1 cellular context compared by ENCODE assay signal in genomic region chr6:36666726-36667591, GRCh38.
A peak's percentile ranks its signal among the peaks of the same experiment; 100 is the strongest.
TF ChIP-seq lines count a peak whose summit lies in the region.

No MANE protein-coding gene starts in this region.

TF ChIP-seq in HepG2, 621 proteins besides CTCF, POLR2A, EP300 and RAD21 (continued from another document and continues in another):
- TF ChIP-seq ZNF574 (CRISPR knock-in tag; IDR thresholded peaks at IDR 0.05) (peak; percentile 86), XRCC5 (optimal IDR thresholded peaks at IDR 0.05; ENCODE audit: low read length) (peak; percentile 96), ZBED4 (CRISPR knock-in tag; IDR thresholded peaks at IDR 0.05; ENCODE audit: borderline replicate concordance) (peak; percentile 91), MIER3 (CRISPR knock-in tag; IDR thresholded peaks at IDR 0.05; ENCODE audit: borderline replicate concordance) (peak; percentile 97; the same call in 1 of the 2 replicates), RBAK (CRISPR knock-in tag; IDR thresholded peaks at IDR 0.05) (no peak), TBP (CRISPR knock-in tag; IDR thresholded peaks at IDR 0.05) (peak; percentile 34; the same call in 1 of the 2 replicates), IRF9 (CRISPR knock-in tag; IDR thresholded peaks at IDR 0.05; ENCODE audit: borderline replicate concordance) (peak; percentile 85), EEA1 (CRISPR knock-in tag; IDR thresholded peaks at IDR 0.05; ENCODE audit: borderline replicate concordance) (peak; percentile 38; the same call in 1 of the 2 replicates), YEATS4 (CRISPR knock-in tag; IDR thresholded peaks at IDR 0.05; ENCODE audit: borderline replicate concordance) (peak; percentile 95), HOXA7 (CRISPR knock-in tag; IDR thresholded peaks at IDR 0.05) (no peak), ZSCAN12 (CRISPR knock-in tag; IDR thresholded peaks at IDR 0.05) (no peak), JUND (CRISPR knock-in tag; IDR thresholded peaks at IDR 0.05) (peak; percentile 83), ZNF761 (CRISPR knock-in tag; conservative IDR thresholded peaks at IDR 0.05) (peak; percentile 78), ZNF674 (CRISPR knock-in tag; IDR thresholded peaks at IDR 0.05; ENCODE audit: low read depth) (no peak), HNRNPH1 (optimal IDR thresholded peaks at IDR 0.05; ENCODE audit: low read depth, low read length) (peak; percentile 72), KLF6 (CRISPR knock-in tag; IDR thresholded peaks at IDR 0.05) (peak; percentile 88), ZBTB43 (CRISPR knock-in tag; conservative IDR thresholded peaks at IDR 0.05) (peak; percentile 93), HNF4G (IDR thresholded peaks at IDR 0.05; ENCODE audit: borderline replicate concordance, low read depth, low read length) (no peak), HNF4G (CRISPR knock-in tag; IDR thresholded peaks at IDR 0.05; ENCODE audit: borderline replicate concordance, low read depth) (peak; percentile 80), SETDB1 (CRISPR knock-in tag; IDR thresholded peaks at IDR 0.05; ENCODE audit: borderline replicate concordance) (no peak), ZNF616 (CRISPR knock-in tag; IDR thresholded peaks at IDR 0.05; ENCODE audit: low read depth) (peak; percentile 87), ZNF350 (CRISPR knock-in tag; IDR thresholded peaks at IDR 0.05; ENCODE audit: borderline replicate concordance, low read depth) (peak; percentile 98), SUZ12 (IDR thresholded peaks at IDR 0.05; ENCODE audit: low read depth, low read length) (no peak), ZNF317 (CRISPR knock-in tag; IDR thresholded peaks at IDR 0.05) (peak; percentile 89), HCFC1 (IDR thresholded peaks at IDR 0.05; ENCODE audit: low read depth, low read length) (no peak), ZNF160 (CRISPR knock-in tag; IDR thresholded peaks at IDR 0.05) (peak; percentile 72; the same call in 1 of the 2 replicates), SATB2 (CRISPR knock-in tag; IDR thresholded peaks at IDR 0.05) (0 out of 2 replicates have a peak, but pooled peaks have one; percentile 38), ZNF414 (CRISPR knock-in tag; IDR thresholded peaks at IDR 0.05) (peak; percentile 85; the same call in 1 of the 2 replicates), EHMT2 (IDR thresholded peaks at IDR 0.05; ENCODE audit: borderline replicate concordance, low read depth, low read length) (peak; percentile 49; the same call in 1 of the 2 replicates), ZNF878 (CRISPR knock-in tag; IDR thresholded peaks at IDR 0.05) (peak; percentile 98), NFE2L1 (CRISPR knock-in tag; IDR thresholded peaks at IDR 0.05; ENCODE audit: borderline replicate concordance) (no peak), ARNTL (CRISPR knock-in tag; IDR thresholded peaks at IDR 0.05) (no peak), JUN (CRISPR knock-in tag; IDR thresholded peaks at IDR 0.05) (no peak), ZFP90 (CRISPR knock-in tag; IDR thresholded peaks at IDR 0.05; ENCODE audit: borderline replicate concordance) (peak; percentile 92; the same call in 1 of the 2 replicates), ZIK1 (CRISPR knock-in tag; IDR thresholded peaks at IDR 0.05; ENCODE audit: borderline replicate concordance, low read depth) (0 out of 2 replicates have a peak, but pooled peaks have one; percentile 64)
- TF ChIP-seq, protein P1, sequence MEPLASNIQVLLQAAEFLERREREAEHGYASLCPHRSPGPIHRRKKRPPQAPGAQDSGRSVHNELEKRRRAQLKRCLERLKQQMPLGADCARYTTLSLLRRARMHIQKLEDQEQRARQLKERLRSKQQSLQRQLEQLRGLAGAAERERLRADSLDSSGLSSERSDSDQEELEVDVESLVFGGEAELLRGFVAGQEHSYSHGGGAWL (CRISPR knock-in tag; IDR thresholded peaks at IDR 0.05) = peak; percentile 87; the same call in 1 of the 2 replicates
- TF ChIP-seq, protein P2, sequence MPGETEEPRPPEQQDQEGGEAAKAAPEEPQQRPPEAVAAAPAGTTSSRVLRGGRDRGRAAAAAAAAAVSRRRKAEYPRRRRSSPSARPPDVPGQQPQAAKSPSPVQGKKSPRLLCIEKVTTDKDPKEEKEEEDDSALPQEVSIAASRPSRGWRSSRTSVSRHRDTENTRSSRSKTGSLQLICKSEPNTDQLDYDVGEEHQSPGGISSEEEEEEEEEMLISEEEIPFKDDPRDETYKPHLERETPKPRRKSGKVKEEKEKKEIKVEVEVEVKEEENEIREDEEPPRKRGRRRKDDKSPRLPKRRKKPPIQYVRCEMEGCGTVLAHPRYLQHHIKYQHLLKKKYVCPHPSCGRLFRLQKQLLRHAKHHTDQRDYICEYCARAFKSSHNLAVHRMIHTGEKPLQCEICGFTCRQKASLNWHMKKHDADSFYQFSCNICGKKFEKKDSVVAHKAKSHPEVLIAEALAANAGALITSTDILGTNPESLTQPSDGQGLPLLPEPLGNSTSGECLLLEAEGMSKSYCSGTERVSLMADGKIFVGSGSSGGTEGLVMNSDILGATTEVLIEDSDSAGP (CRISPR knock-in tag; IDR thresholded peaks at IDR 0.05; ENCODE audit: borderline replicate concordance) = peak; percentile 91; the same call in 1 of the 2 replicates
- TF ChIP-seq, protein P3, sequence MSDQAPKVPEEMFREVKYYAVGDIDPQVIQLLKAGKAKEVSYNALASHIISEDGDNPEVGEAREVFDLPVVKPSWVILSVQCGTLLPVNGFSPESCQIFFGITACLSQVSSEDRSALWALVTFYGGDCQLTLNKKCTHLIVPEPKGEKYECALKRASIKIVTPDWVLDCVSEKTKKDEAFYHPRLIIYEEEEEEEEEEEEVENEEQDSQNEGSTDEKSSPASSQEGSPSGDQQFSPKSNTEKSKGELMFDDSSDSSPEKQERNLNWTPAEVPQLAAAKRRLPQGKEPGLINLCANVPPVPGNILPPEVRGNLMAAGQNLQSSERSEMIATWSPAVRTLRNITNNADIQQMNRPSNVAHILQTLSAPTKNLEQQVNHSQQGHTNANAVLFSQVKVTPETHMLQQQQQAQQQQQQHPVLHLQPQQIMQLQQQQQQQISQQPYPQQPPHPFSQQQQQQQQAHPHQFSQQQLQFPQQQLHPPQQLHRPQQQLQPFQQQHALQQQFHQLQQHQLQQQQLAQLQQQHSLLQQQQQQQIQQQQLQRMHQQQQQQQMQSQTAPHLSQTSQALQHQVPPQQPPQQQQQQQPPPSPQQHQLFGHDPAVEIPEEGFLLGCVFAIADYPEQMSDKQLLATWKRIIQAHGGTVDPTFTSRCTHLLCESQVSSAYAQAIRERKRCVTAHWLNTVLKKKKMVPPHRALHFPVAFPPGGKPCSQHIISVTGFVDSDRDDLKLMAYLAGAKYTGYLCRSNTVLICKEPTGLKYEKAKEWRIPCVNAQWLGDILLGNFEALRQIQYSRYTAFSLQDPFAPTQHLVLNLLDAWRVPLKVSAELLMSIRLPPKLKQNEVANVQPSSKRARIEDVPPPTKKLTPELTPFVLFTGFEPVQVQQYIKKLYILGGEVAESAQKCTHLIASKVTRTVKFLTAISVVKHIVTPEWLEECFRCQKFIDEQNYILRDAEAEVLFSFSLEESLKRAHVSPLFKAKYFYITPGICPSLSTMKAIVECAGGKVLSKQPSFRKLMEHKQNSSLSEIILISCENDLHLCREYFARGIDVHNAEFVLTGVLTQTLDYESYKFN (CRISPR knock-in tag; conservative IDR thresholded peaks at IDR 0.05) = peak; percentile 81
- TF ChIP-seq, protein P4, sequence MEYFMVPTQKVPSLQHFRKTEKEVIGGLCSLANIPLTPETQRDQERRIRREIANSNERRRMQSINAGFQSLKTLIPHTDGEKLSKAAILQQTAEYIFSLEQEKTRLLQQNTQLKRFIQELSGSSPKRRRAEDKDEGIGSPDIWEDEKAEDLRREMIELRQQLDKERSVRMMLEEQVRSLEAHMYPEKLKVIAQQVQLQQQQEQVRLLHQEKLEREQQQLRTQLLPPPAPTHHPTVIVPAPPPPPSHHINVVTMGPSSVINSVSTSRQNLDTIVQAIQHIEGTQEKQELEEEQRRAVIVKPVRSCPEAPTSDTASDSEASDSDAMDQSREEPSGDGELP (IDR thresholded peaks at IDR 0.05; ENCODE audit: borderline replicate concordance, low read depth) = peak; percentile 87; the same call in 1 of the 2 replicates
- TF ChIP-seq, protein P5, sequence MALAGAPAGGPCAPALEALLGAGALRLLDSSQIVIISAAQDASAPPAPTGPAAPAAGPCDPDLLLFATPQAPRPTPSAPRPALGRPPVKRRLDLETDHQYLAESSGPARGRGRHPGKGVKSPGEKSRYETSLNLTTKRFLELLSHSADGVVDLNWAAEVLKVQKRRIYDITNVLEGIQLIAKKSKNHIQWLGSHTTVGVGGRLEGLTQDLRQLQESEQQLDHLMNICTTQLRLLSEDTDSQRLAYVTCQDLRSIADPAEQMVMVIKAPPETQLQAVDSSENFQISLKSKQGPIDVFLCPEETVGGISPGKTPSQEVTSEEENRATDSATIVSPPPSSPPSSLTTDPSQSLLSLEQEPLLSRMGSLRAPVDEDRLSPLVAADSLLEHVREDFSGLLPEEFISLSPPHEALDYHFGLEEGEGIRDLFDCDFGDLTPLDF (CRISPR knock-in tag; IDR thresholded peaks at IDR 0.05) = peak; percentile 58; the same call in 1 of the 2 replicates
- TF ChIP-seq, protein P6, sequence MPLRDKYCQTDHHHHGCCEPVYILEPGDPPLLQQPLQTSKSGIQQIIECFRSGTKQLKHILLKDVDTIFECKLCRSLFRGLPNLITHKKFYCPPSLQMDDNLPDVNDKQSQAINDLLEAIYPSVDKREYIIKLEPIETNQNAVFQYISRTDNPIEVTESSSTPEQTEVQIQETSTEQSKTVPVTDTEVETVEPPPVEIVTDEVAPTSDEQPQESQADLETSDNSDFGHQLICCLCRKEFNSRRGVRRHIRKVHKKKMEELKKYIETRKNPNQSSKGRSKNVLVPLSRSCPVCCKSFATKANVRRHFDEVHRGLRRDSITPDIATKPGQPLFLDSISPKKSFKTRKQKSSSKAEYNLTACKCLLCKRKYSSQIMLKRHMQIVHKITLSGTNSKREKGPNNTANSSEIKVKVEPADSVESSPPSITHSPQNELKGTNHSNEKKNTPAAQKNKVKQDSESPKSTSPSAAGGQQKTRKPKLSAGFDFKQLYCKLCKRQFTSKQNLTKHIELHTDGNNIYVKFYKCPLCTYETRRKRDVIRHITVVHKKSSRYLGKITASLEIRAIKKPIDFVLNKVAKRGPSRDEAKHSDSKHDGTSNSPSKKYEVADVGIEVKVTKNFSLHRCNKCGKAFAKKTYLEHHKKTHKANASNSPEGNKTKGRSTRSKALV (CRISPR knock-in tag; IDR thresholded peaks at IDR 0.05) = peak; percentile 85
